In genomic region chr16:25553711-25554436, GRCh38 we compare ENCODE assay signal across 1 cellular context.
TF ChIP-seq lines count a peak whose summit lies in the region.

No MANE protein-coding gene starts in this region.

TF ChIP-seq in K562, 482 proteins besides CTCF, POLR2A, EP300 and RAD21 (continued from another document):
- TF ChIP-seq E4F1 (CRISPR knock-in tag; IDR thresholded peaks at IDR 0.05; ENCODE audit: borderline replicate concordance) (no peak), VEZF1 (CRISPR knock-in tag; IDR thresholded peaks at IDR 0.05) (peak; percentile 78), TAL1 (IDR thresholded peaks at IDR 0.05) (peak; percentile 96), ARNT (IDR thresholded peaks at IDR 0.05) (peak; percentile 54 to 60; a peak in 1 of 4 replicates), ATF1 (CRISPR knock-in tag; IDR thresholded peaks at IDR 0.05) (no peak), ATF1 (tag; IDR thresholded peaks at IDR 0.05) (peak; percentile 72), SRSF9 (IDR thresholded peaks at IDR 0.05; ENCODE audit: borderline replicate concordance, low read depth, low read length) (no peak), L3MBTL2 (IDR thresholded peaks at IDR 0.05) (peak; percentile 44; the same call in 1 of the 2 replicates), NCOA2 (IDR thresholded peaks at IDR 0.05; ENCODE audit: partially characterized antibody in 2 of 2) (peak; percentile 49 to 59), IFI16 (CRISPR knock-in tag; IDR thresholded peaks at IDR 0.05) (peak; percentile 83), KLF16 (IDR thresholded peaks at IDR 0.05) (peak; percentile 90), ZNF740 (CRISPR knock-in tag; IDR thresholded peaks at IDR 0.05) (no peak), ZNF740 (tag; IDR thresholded peaks at IDR 0.05) (0 out of 4 replicates have a peak, but pooled peaks of 1 of the 2 experiments have one; percentile 36), NCOR1 (IDR thresholded peaks at IDR 0.05) (peak; percentile 95), MEIS2 (IDR thresholded peaks at IDR 0.05; ENCODE audit: partially characterized antibody) (peak; percentile 42), ZNF668 (CRISPR knock-in tag; IDR thresholded peaks at IDR 0.05) (peak; percentile 11; the same call in 1 of the 2 replicates), ZBTB7A (IDR thresholded peaks at IDR 0.05; ENCODE audit: borderline replicate concordance, control insufficient read depth, low read depth, low read length) (peak; percentile 85; the same call in 1 of the 2 replicates), DMBX1 (CRISPR knock-in tag; IDR thresholded peaks at IDR 0.05; ENCODE audit: borderline replicate concordance) (peak; percentile 96), ATF4 (CRISPR knock-in tag; IDR thresholded peaks at IDR 0.05) (peak; percentile 71), DIDO1 (tag; IDR thresholded peaks at IDR 0.05; ENCODE audit: low read depth) (0 out of 2 replicates have a peak, but pooled peaks have one; percentile 46), ZNF551 (CRISPR knock-in tag; IDR thresholded peaks at IDR 0.05) (no peak), NONO (IDR thresholded peaks at IDR 0.05; ENCODE audit: low read depth in 2 of 2, low read length in 1 of 2) (0 out of 4 replicates have a peak, but pooled peaks of 1 of the 2 experiments have one; percentile 39), TEAD4 (IDR thresholded peaks at IDR 0.05; ENCODE audit: low read length) (peak; percentile 93), TEAD4 (CRISPR knock-in tag; IDR thresholded peaks at IDR 0.05; ENCODE audit: borderline replicate concordance) (no peak), TCF3 (CRISPR knock-in tag; IDR thresholded peaks at IDR 0.05) (peak; percentile 92), CHAMP1 (IDR thresholded peaks at IDR 0.05) (0 out of 2 replicates have a peak, but pooled peaks have one; percentile 59), PHF21A (IDR thresholded peaks at IDR 0.05; ENCODE audit: borderline replicate concordance, low read depth) (no peak), HDAC1 (IDR thresholded peaks at IDR 0.05) (0 out of 4 replicates have a peak, but pooled peaks of 1 of the 2 experiments have one; percentile 40), ZNF717 (CRISPR knock-in tag; IDR thresholded peaks at IDR 0.05) (no peak), HDAC3 (IDR thresholded peaks at IDR 0.05; ENCODE audit: borderline replicate concordance, partially characterized antibody) (peak; percentile 81), KDM2B (CRISPR knock-in tag; IDR thresholded peaks at IDR 0.05) (no peak), KDM1A (IDR thresholded peaks at IDR 0.05) (peak; percentile 85 to 87; a peak in 3 of 4 replicates), HMG20A (CRISPR knock-in tag; conservative IDR thresholded peaks at IDR 0.05) (no peak), BACH1 (tag; IDR thresholded peaks at IDR 0.05) (peak; percentile 71; the same call in 1 of the 2 replicates), MIER1 (IDR thresholded peaks at IDR 0.05; ENCODE audit: low read depth) (peak; percentile 34; the same call in 1 of the 2 replicates)
